Comparison of ENCODE assay signal across 11 cellular contexts in genomic region chr2:156907806-156908205, GRCh38.
DNase-seq lines count a peak whose midpoint lies in the region; ATAC-seq and TF ChIP-seq lines count a peak whose summit lies in the region.
"Had no signal": no experiment of that assay in that cellular context is flagged by ENCODE, and none has a peak within 500 bp of the region (broad histone marks: within the 10 kb centered on the region; RNA-seq: fewer than 3 reads in every experiment).

No MANE protein-coding gene starts in this region.

- peaks cover 15% of the 10 kb centered on the region for H3K27me3 ChIP-seq in foreskin keratinocyte
- no peaks in the 10 kb centered on the region for H3K27me3 ChIP-seq in effector memory CD4-positive, alpha-beta T cell (replicated peaks; ENCODE audit: control insufficient read depth, insufficient read depth, low read length, poor library complexity, severe bottlenecking)
- H3K27me3 ChIP-seq: heart right ventricle had no signal

- no peak overlapping the region for H3K4me3 ChIP-seq in effector memory CD4-positive, alpha-beta T cell (ENCODE audit: insufficient read depth, low read depth, low read length, poor library complexity, severe bottlenecking)
- H3K4me3 ChIP-seq: heart right ventricle, lung had no signal

- TF ChIP-seq CTCF in foreskin keratinocyte (conservative IDR thresholded peaks at IDR 0.05), result no peak

- H3K27ac Mint-ChIP-seq in activated naive CD8-positive, alpha-beta T cell treated with anti-CD3 and anti-CD28 coated beads for 36 hours, result no peak overlapping the region

- H3K4me1 Mint-ChIP-seq in activated naive CD8-positive, alpha-beta T cell treated with anti-CD3 and anti-CD28 coated beads for 36 hours, result no peaks in the 10 kb centered on the region

- peak overlapping the region; percentile 23 for H3K27ac ChIP-seq in foreskin keratinocyte
- no peak overlapping the region for H3K27ac ChIP-seq in effector memory CD4-positive, alpha-beta T cell (ENCODE audit: insufficient read depth, low read length, poor library complexity, severe bottlenecking)
- H3K27ac ChIP-seq: heart right ventricle, RWPE1 had no signal

- no peaks in the 10 kb centered on the region for H3K9me3 Mint-ChIP-seq in activated naive CD8-positive, alpha-beta T cell treated with anti-CD3 and anti-CD28 coated beads for 36 hours

- no peaks in the 10 kb centered on the region for H3K36me3 Mint-ChIP-seq in activated naive CD8-positive, alpha-beta T cell treated with anti-CD3 and anti-CD28 coated beads for 36 hours

- peaks cover 5% of the 10 kb centered on the region for H3K4me1 ChIP-seq in foreskin keratinocyte
- H3K4me1 ChIP-seq in effector memory CD4-positive, alpha-beta T cell (ENCODE audit: control insufficient read depth, insufficient read depth, low read length, poor library complexity, severe bottlenecking), result no peaks in the 10 kb centered on the region
- H3K4me1 ChIP-seq: heart right ventricle had no signal

- DNase-seq in foreskin keratinocyte, result peak in 1 of 2 donors; percentile 11
- DNase-seq in stimulated activated naive CD4-positive, alpha-beta T cell (lab: John Stamatoyannopoulos, UW), result no peak
- no peak for DNase-seq in activated naive CD8-positive, alpha-beta T cell treated with anti-CD3 and anti-CD28 coated beads for 36 hours
- DNase-seq in activated naive CD4-positive, alpha-beta T cell treated with anti-CD3 and anti-CD28 coated beads, Interleukin-2, amount 50 U/mL, for 16 hours, result no peak
- no peak for DNase-seq in effector memory CD4-positive, alpha-beta T cell
- DNase-seq: heart right ventricle had no signal

- peaks cover 9% of the 10 kb centered on the region for H3K27me3 Mint-ChIP-seq in activated naive CD8-positive, alpha-beta T cell treated with anti-CD3 and anti-CD28 coated beads for 36 hours

- ATAC-seq in GM18868 (IDR thresholded peaks at IDR 0.05; ENCODE audit: unreplicated experiment) (peak; percentile 65), HG02678 (IDR thresholded peaks at IDR 0.05; ENCODE audit: unreplicated experiment) (peak; percentile 69), HG03520 (IDR thresholded peaks at IDR 0.05; ENCODE audit: unreplicated experiment) (peak; percentile 50), foreskin keratinocyte (no peak)
- ATAC-seq: heart right ventricle had no signal

- no peaks in the 10 kb centered on the region for H3K36me3 ChIP-seq in effector memory CD4-positive, alpha-beta T cell (ENCODE audit: control insufficient read depth, insufficient read depth, low read length)
- H3K36me3 ChIP-seq: heart right ventricle had no signal

- no peaks in the 10 kb centered on the region for H3K9me3 ChIP-seq in effector memory CD4-positive, alpha-beta T cell (ENCODE audit: control insufficient read depth, low read length)
- H3K9me3 ChIP-seq: heart right ventricle had no signal

- H3K4me3 Mint-ChIP-seq in activated naive CD8-positive, alpha-beta T cell treated with anti-CD3 and anti-CD28 coated beads for 36 hours, result no peak overlapping the region
